ENCODE assay signal across 11 cellular contexts in the genomic region with DNA sequence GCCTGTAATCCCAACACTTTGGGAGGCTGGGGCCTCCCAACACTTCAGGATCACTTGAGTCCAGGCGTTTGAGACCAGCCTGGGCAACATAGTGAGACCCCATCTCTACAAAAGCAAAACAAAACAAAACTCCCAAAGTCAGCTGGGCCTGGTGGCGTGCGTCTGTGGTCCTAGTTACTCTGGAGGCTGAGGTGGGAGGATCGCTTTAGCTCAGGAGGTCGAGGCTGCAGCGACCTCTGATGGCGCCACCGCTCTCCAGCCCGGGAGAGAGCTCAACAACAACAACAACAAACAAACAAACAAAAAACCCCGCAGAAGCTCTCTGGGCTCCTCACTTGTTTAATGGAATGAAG. TPM values are rescaled to one million over a fixed set of nuclear protein-coding genes. Genes with fewer than 3 reads are reported as not detected.
DNase-seq lines count a peak whose midpoint lies in the region; ATAC-seq lines count a peak whose summit lies in the region.
"Had no signal": no experiment of that assay in that cellular context is flagged by ENCODE, and none has a peak within 500 bp of the region (broad histone marks: within the 10 kb centered on the region; RNA-seq: fewer than 3 reads in every experiment).

No MANE protein-coding gene starts in this region.

- no peaks in the 10 kb centered on the region for H4K20me1 ChIP-seq in GM23248 (ENCODE audit: insufficient read depth)

- DNase-seq in GM23248 (no peak), NCI-H524 treated with DMSO at 0.1 percent for 48 hours (lab: John Stamatoyannopoulos, UW) (no peak), cerebellum (ENCODE audit: low spot score) (no peak)
- no peak for DNase-seq in activated CD8-positive, alpha-beta T cell treated with anti-CD3 and anti-CD28 coated beads, Interleukin-2, amount 10 ng/mL, durations not matched to agents 7 days and 5 days
- DNase-seq: NCI-H2029, T-helper 9 cell had no signal

- peak overlapping the region; percentile 31 for H3K4me3 Mint-ChIP-seq in activated CD8-positive, alpha-beta T cell treated with anti-CD3 and anti-CD28 coated beads, Interleukin-2, amount 10 ng/mL, durations not matched to agents 7 days and 5 days
- H3K4me3 Mint-ChIP-seq: central memory CD8-positive, alpha-beta T cell had no signal

- peaks cover 3% of the 10 kb centered on the region for H3K4me1 Mint-ChIP-seq in activated CD8-positive, alpha-beta T cell treated with anti-CD3 and anti-CD28 coated beads, Interleukin-2, amount 10 ng/mL, durations not matched to agents 7 days and 5 days (ENCODE audit: low read depth)
- H3K4me1 Mint-ChIP-seq: central memory CD8-positive, alpha-beta T cell had no signal

- H3K4me2 ChIP-seq in GM23248 (ENCODE audit: unreplicated experiment): peak overlapping the region; percentile 70

- H3K9ac ChIP-seq in GM23248: no peak overlapping the region
- H3K9ac ChIP-seq in iPS-15b (ENCODE audit: low read depth, low read length): no peak overlapping the region
- no peak overlapping the region for H3K9ac ChIP-seq in skeletal muscle tissue (ENCODE audit: low read depth in 1 of 3, low read length in 3 of 3)

- in situ Hi-C loops in GM23248 (cut with MboI): no loop called here

- POLR2A ChIA-PET in activated CD8-positive, alpha-beta T cell treated with anti-CD3 and anti-CD28 coated beads, Interleukin-2, amount 10 ng/mL, durations not matched to agents 7 days and 5 days (lab: Charles Lee): no interaction called here

- ATAC-seq in activated CD8-positive, alpha-beta T cell treated with anti-CD3 and anti-CD28 coated beads, Interleukin-2, amount 10 ng/mL, durations not matched to agents 7 days and 5 days: no peak
- ATAC-seq in GM18519 (IDR thresholded peaks at IDR 0.05; ENCODE audit: low FRiP score, unreplicated experiment): no peak
- ATAC-seq in GM19328 (IDR thresholded peaks at IDR 0.05; ENCODE audit: unreplicated experiment): no peak

- peaks cover 55% of the 10 kb centered on the region for H3K27me3 Mint-ChIP-seq in activated CD8-positive, alpha-beta T cell treated with anti-CD3 and anti-CD28 coated beads, Interleukin-2, amount 10 ng/mL, durations not matched to agents 7 days and 5 days (ENCODE audit: low read depth)

- H3K27ac Mint-ChIP-seq in activated CD8-positive, alpha-beta T cell treated with anti-CD3 and anti-CD28 coated beads, Interleukin-2, amount 10 ng/mL, durations not matched to agents 7 days and 5 days: no peak overlapping the region

- no peaks in the 10 kb centered on the region for H3K36me3 ChIP-seq in GM23248 (ENCODE audit: low read depth)
- H3K36me3 ChIP-seq in iPS-15b (ENCODE audit: control insufficient read depth, insufficient read depth, low read length): no peaks in the 10 kb centered on the region
- H3K36me3 ChIP-seq in skeletal muscle tissue (ENCODE audit: control insufficient read depth in 3 of 3, insufficient read depth in 3 of 3, low read length in 3 of 3): no peaks in the 10 kb centered on the region

- peak overlapping the region; percentile 68 for H2AFZ ChIP-seq in GM23248

- H3K9me2 ChIP-seq in GM23248 (ENCODE audit: insufficient read depth): no peaks in the 10 kb centered on the region

- no peaks in the 10 kb centered on the region for H3K9me3 Mint-ChIP-seq in activated CD8-positive, alpha-beta T cell treated with anti-CD3 and anti-CD28 coated beads, Interleukin-2, amount 10 ng/mL, durations not matched to agents 7 days and 5 days (ENCODE audit: insufficient read depth)
- H3K9me3 Mint-ChIP-seq: central memory CD8-positive, alpha-beta T cell had no signal

- WGBS in GM23248 (ENCODE audit: low coverage in 1 of 2, low lambda C conversion rate in 2 of 2, missing lambda C conversion rate in 2 of 2), 2 experiments: 32 to 33% methylated on average over 10 of the region's 10 CpGs

- H3K79me2 ChIP-seq in GM23248 (ENCODE audit: insufficient read depth): no peaks in the 10 kb centered on the region

- CTCF ChIA-PET in activated CD8-positive, alpha-beta T cell treated with anti-CD3 and anti-CD28 coated beads, Interleukin-2, amount 10 ng/mL, durations not matched to agents 7 days and 5 days (lab: Charles Lee): interaction anchor here (0.9 kb wide), 1 partner anchor 458 kb away, joined by 3 read pairs; no protein-coding TSS in a partner anchor

- H3K4me1 ChIP-seq in GM23248 (ENCODE audit: insufficient read depth) (no peaks in the 10 kb centered on the region), iPS-15b (ENCODE audit: control insufficient read depth, insufficient read depth, low read length) (no peaks in the 10 kb centered on the region), skeletal muscle tissue (ENCODE audit: control insufficient read depth in 3 of 3, insufficient read depth in 3 of 3, low read length in 3 of 3) (peaks cover 0 to 5% (median 5%) of the 10 kb centered on the region in 3 donors)

- no peaks in the 10 kb centered on the region for H3F3A ChIP-seq in GM23248 (ENCODE audit: insufficient read depth)

- H3K27me3 ChIP-seq in GM23248 (replicated peaks; ENCODE audit: insufficient read depth) (no peaks in the 10 kb centered on the region; the same call in 1 of the 2 replicates), iPS-15b (ENCODE audit: control insufficient read depth, insufficient read depth, low read length) (peaks cover 19% of the 10 kb centered on the region), skeletal muscle tissue (ENCODE audit: control insufficient read depth in 3 of 3, insufficient read depth in 3 of 3, low read length in 3 of 3) (peaks cover 14 to 26% (median 22%) of the 10 kb centered on the region in 3 donors)

- H3K9me3 ChIP-seq in GM23248 (ENCODE audit: low read depth) (no peaks in the 10 kb centered on the region), iPS-15b (ENCODE audit: control insufficient read depth, insufficient read depth, low read length) (no peaks in the 10 kb centered on the region), skeletal muscle tissue (ENCODE audit: control insufficient read depth in 3 of 3, low read length in 3 of 3) (no peaks in the 10 kb centered on the region)

- no peaks in the 10 kb centered on the region for H3K36me3 Mint-ChIP-seq in activated CD8-positive, alpha-beta T cell treated with anti-CD3 and anti-CD28 coated beads, Interleukin-2, amount 10 ng/mL, durations not matched to agents 7 days and 5 days (ENCODE audit: low read depth)

- H3K27ac ChIP-seq in GM23248 (no peak overlapping the region), skeletal muscle tissue (ENCODE audit: low read depth, low read length) (no peak overlapping the region)

- H3K4me3 ChIP-seq in GM23248 (peak overlapping the region; percentile 70), iPS-15b (ENCODE audit: low read depth, low read length) (peak overlapping the region; percentile 75), skeletal muscle tissue (ENCODE audit: low read length in 3 of 3) (peak overlapping the region; percentile 27 to 38 (median 29))

RNA-seq across cellular contexts. Expression of a gene that starts 0.5 kb away (rescaled TPM):
- not detected in 2 replicates for total RNA-seq in GM23248 (2014; rRNA removed; shearing (Covaris generic))
- not detected in 2 replicates for polyA plus RNA-seq in GM23248 (2016; fragmentation: Nextera tagmentation; extraction: Ambion mirVana)
- total RNA-seq in activated CD8-positive, alpha-beta T cell treated with anti-CD3 and anti-CD28 coated beads, Interleukin-2, amount 10 ng/mL, durations not matched to agents 7 days and 5 days: not detected
- total RNA-seq in skeletal muscle tissue: 0.52 TPM
- total RNA-seq in cerebellum: 2.4 TPM
